Comparison of ENCODE assay signal across 34 cellular contexts in genomic region chr4:106679063-106679462, GRCh38.
"Had no signal": no experiment of that assay in that cellular context is flagged by ENCODE, and none has a peak within 500 bp of the region (broad histone marks: within the 10 kb centered on the region; RNA-seq: fewer than 3 reads in every experiment).

No MANE protein-coding gene starts in this region.

- H3K4me1 Mint-ChIP-seq: activated CD4-positive, alpha-beta memory T cell treated with anti-CD3 and anti-CD28 coated beads, Interleukin-2, amount 10 ng/mL, durations not matched to agents 7 days and 5 days; activated CD4-positive, alpha-beta T cell treated with anti-CD3 and anti-CD28 coated beads, Interleukin-2, amount 10 ng/mL, durations not matched to agents 7 days and 5 days; activated T-helper 17 cell treated with anti-CD3 and anti-CD28 coated beads, Interleukin-2, amount 50 U/mL, for 72 hours; naive thymus-derived CD4-positive, alpha-beta T cell; stimulated activated memory B cell treated with anti-CD40 and anti-IgM and Interleukin-4, amounts not matched to agents 10 μg/mL and 1 μg/mL and 100 μg/mL, for 72 hours; stimulated activated naive CD8-positive, alpha-beta T cell treated with anti-CD3 and anti-CD28 coated beads, Interleukin-15, amount 100 ng/mL, for 72 hours; WTC11 had no signal

- H3K27me3 ChIP-seq: heart left ventricle, pancreas, sigmoid colon, uterus had no signal

- H3K36me3 Mint-ChIP-seq: naive thymus-derived CD4-positive, alpha-beta T cell; stimulated activated memory B cell treated with anti-CD40 and anti-IgM and Interleukin-4, amounts not matched to agents 10 μg/mL and 1 μg/mL and 100 μg/mL, for 72 hours; type B pancreatic cell had no signal

- H3K27ac Mint-ChIP-seq: activated CD4-positive, alpha-beta memory T cell treated with anti-CD3 and anti-CD28 coated beads, Interleukin-2, amount 10 ng/mL, durations not matched to agents 7 days and 5 days; activated CD4-positive, alpha-beta T cell treated with anti-CD3 and anti-CD28 coated beads, Interleukin-2, amount 10 ng/mL, durations not matched to agents 7 days and 5 days; activated T-helper 17 cell treated with anti-CD3 and anti-CD28 coated beads, Interleukin-2, amount 50 U/mL, for 72 hours; effector memory CD8-positive, alpha-beta T cell; immature natural killer cell; naive thymus-derived CD4-positive, alpha-beta T cell; stimulated activated memory B cell treated with anti-CD40 and anti-IgM and Interleukin-4, amounts not matched to agents 10 μg/mL and 1 μg/mL and 100 μg/mL, for 72 hours; type B pancreatic cell; WTC11 had no signal

- H3K4me3 Mint-ChIP-seq: activated CD4-positive, alpha-beta memory T cell treated with anti-CD3 and anti-CD28 coated beads, Interleukin-2, amount 10 ng/mL, durations not matched to agents 7 days and 5 days; activated CD4-positive, alpha-beta T cell treated with anti-CD3 and anti-CD28 coated beads, Interleukin-2, amount 10 ng/mL, durations not matched to agents 7 days and 5 days; activated T-cell treated with anti-CD3 and anti-CD28 coated beads, Interleukin-2, amount 50 U/mL, for 4 hours; activated T-helper 17 cell treated with anti-CD3 and anti-CD28 coated beads, Interleukin-2, amount 50 U/mL, for 72 hours; effector memory CD8-positive, alpha-beta T cell; immature natural killer cell; naive thymus-derived CD4-positive, alpha-beta T cell; stimulated activated memory B cell treated with anti-CD40 and anti-IgM and Interleukin-4, amounts not matched to agents 10 μg/mL and 1 μg/mL and 100 μg/mL, for 72 hours; stimulated activated naive CD8-positive, alpha-beta T cell treated with anti-CD3 and anti-CD28 coated beads, Interleukin-15, amount 100 ng/mL, for 72 hours; type B pancreatic cell; WTC11 had no signal

- H3K4me1 ChIP-seq: pancreas, psoas muscle, sigmoid colon, uterus had no signal

- H3K4me3 ChIP-seq: heart left ventricle, pancreas, psoas muscle, sigmoid colon, uterus had no signal

- DNase-seq: activated CD4-positive, alpha-beta memory T cell treated with anti-CD3 and anti-CD28 coated beads, Interleukin-2, amount 10 ng/mL, durations not matched to agents 7 days and 5 days; activated CD4-positive, alpha-beta T cell treated with anti-CD3 and anti-CD28 coated beads for 1 hour; activated CD4-positive, alpha-beta T cell treated with anti-CD3 and anti-CD28 coated beads, Interleukin-2, amount 10 ng/mL, durations not matched to agents 7 days and 5 days; activated gamma-delta T cell treated with Interleukin-2 at 50 U/mL for 16 hours; activated naive CD4-positive, alpha-beta T cell treated with anti-CD3 and anti-CD28 coated beads, Interleukin-2, amount 50 U/mL, for 16 hours; activated T-cell treated with anti-CD3 and anti-CD28 coated beads, Interleukin-2, amount 50 U/mL, for 4 hours; amygdala; caudate nucleus; cortex of kidney; effector memory CD8-positive, alpha-beta T cell; foreskin fibroblast; heart left ventricle; hypothalamus; immature natural killer cell; kidney; left colon; midbrain; naive thymus-derived CD4-positive, alpha-beta T cell; nucleus accumbens; pancreas; psoas muscle; sigmoid colon; small intestine; stimulated activated CD4-positive, alpha-beta T cell treated with anti-CD3 and anti-CD28 coated beads, Interleukin-1b, Interleukin-23, amount 100 ng/mL, for 48 hours; stimulated activated CD4-positive, alpha-beta T cell treated with anti-CD3 and anti-CD28 coated beads, Interleukin-4, amount 100 ng/mL, for 4 hours; stimulated activated CD8-positive, alpha-beta memory T cell treated with anti-CD3 and anti-CD28 coated beads, Interleukin-4, amount 100 ng/mL, for 48 hours; stimulated activated naive CD8-positive, alpha-beta T cell treated with anti-CD3 and anti-CD28 coated beads, Interleukin-15, amount 100 ng/mL, for 72 hours; substantia nigra; uterus had no signal

- ATAC-seq: activated T-cell treated with anti-CD3 and anti-CD28 coated beads, Interleukin-2, amount 50 U/mL, for 4 hours; activated T-helper 17 cell treated with anti-CD3 and anti-CD28 coated beads, Interleukin-2, amount 50 U/mL, for 72 hours; effector memory CD8-positive, alpha-beta T cell; esophagus mucosa; heart left ventricle; left colon; naive thymus-derived CD4-positive, alpha-beta T cell; pancreas; psoas muscle; stimulated activated memory B cell treated with anti-CD40 and anti-IgM and Interleukin-4, amounts not matched to agents 10 μg/mL and 1 μg/mL and 100 μg/mL, for 72 hours; stimulated activated naive CD8-positive, alpha-beta T cell treated with anti-CD3 and anti-CD28 coated beads, Interleukin-15, amount 100 ng/mL, for 72 hours; WTC11 had no signal

- H3K9me3 ChIP-seq: pancreas, psoas muscle, sigmoid colon, uterus had no signal

- H3K27me3 Mint-ChIP-seq: activated CD4-positive, alpha-beta memory T cell treated with anti-CD3 and anti-CD28 coated beads, Interleukin-2, amount 10 ng/mL, durations not matched to agents 7 days and 5 days; activated CD4-positive, alpha-beta T cell treated with anti-CD3 and anti-CD28 coated beads, Interleukin-2, amount 10 ng/mL, durations not matched to agents 7 days and 5 days; activated T-helper 17 cell treated with anti-CD3 and anti-CD28 coated beads, Interleukin-2, amount 50 U/mL, for 72 hours; effector memory CD8-positive, alpha-beta T cell; naive thymus-derived CD4-positive, alpha-beta T cell; stimulated activated memory B cell treated with anti-CD40 and anti-IgM and Interleukin-4, amounts not matched to agents 10 μg/mL and 1 μg/mL and 100 μg/mL, for 72 hours; stimulated activated naive CD8-positive, alpha-beta T cell treated with anti-CD3 and anti-CD28 coated beads, Interleukin-15, amount 100 ng/mL, for 72 hours; type B pancreatic cell had no signal

- H3K36me3 ChIP-seq: heart left ventricle, pancreas, sigmoid colon, uterus had no signal

- H3K27ac ChIP-seq: heart left ventricle, pancreas, psoas muscle, sigmoid colon, uterus had no signal
